27 cellular contexts compared by ENCODE assay signal in the genomic region with DNA sequence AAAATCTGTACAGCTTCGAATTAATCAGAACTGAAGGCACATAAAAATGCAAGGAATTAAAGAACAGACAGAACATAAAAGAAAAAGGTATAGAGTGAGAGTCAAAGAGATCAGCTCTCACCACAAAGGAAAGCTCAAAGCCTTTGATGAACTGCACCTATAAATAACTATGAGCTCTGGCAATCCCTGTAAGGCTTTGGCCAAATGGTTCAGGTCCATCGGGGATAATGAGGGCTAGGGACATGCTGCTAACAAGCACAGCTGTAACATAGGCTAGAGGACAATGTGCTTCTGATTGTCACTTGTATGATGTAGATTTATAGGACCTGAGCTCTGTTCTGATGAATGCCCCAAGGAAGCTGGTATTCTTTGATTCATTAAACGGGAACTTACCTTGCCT.
"Had no signal": no experiment of that assay in that cellular context is flagged by ENCODE, and none has a peak within 500 bp of the region (broad histone marks: within the 10 kb centered on the region; RNA-seq: fewer than 3 reads in every experiment).

No MANE protein-coding gene starts in this region.

- H3K27me3 ChIP-seq: ascending aorta, cardiac muscle cell, Peyer's patch had no signal

- H3K9me3 ChIP-seq: ascending aorta, MG63, Peyer's patch had no signal

- ATAC-seq: activated CD8-positive, alpha-beta T cell treated with anti-CD3 and anti-CD28 coated beads for 36 hours; activated T-cell treated with anti-CD3 and anti-CD28 coated beads, Interleukin-2, amount 50 U/mL, for 72 hours; activated T-helper 17 cell treated with anti-CD3 and anti-CD28 coated beads, Interleukin-2, amount 50 U/mL, for 72 hours; PC-3 had no signal

- DNase-seq: activated CD4-positive, alpha-beta T cell treated with anti-CD3 and anti-CD28 coated beads, Interleukin-2, amount 10 ng/mL, durations not matched to agents 24 days and 14 days; activated CD4-positive, alpha-beta T cell treated with anti-CD3 and anti-CD28 coated beads, Interleukin-2, amount 50 U/mL, for 4 hours; activated CD8-positive, alpha-beta T cell treated with anti-CD3 and anti-CD28 coated beads for 36 hours; activated effector memory CD4-positive, alpha-beta T cell treated with anti-CD3 and anti-CD28 coated beads, Interleukin-2, amount 50 U/mL, for 16 hours; activated naive CD4-positive, alpha-beta T cell; activated naive CD8-positive, alpha-beta T cell treated with anti-CD3 and anti-CD28 coated beads, Interleukin-2, amount 10 ng/mL, durations not matched to agents 7 days and 5 days; activated T-cell treated with anti-CD3 and anti-CD28 coated beads, Interleukin-2, amount 50 U/mL, for 1 hour; activated T-cell treated with anti-CD3 and anti-CD28 coated beads, Interleukin-2, amount 50 U/mL, for 72 hours; amygdala; Kasumi-1; KG1; MG63; NCI-H1048; NCI-H1105 treated with DMSO at 0.1 percent for 48 hours; NCI-H1436; NCI-H1694 treated with DMSO at 0.1 percent for 48 hours; NCI-H2029; NCI-H345; NCI-H524 treated with DMSO at 0.1 percent for 48 hours; PC-3; Peyer's patch; RPMI8226; SW 1271; T1000 had no signal

- H3K4me3 ChIP-seq: ascending aorta, cardiac muscle cell, MG63, Peyer's patch had no signal

- H3K4me1 ChIP-seq: ascending aorta, Peyer's patch had no signal

- H3K27ac ChIP-seq: ascending aorta, cardiac muscle cell, Peyer's patch had no signal
